ENCODE assay signal across 2 cellular contexts in genomic region chr12:120292661-120293531, GRCh38.
A peak's percentile ranks its signal among the peaks of the same experiment; 100 is the strongest.
TF ChIP-seq lines count a peak whose summit lies in the region.

RNU4-1 (minus strand) TSS chr12:120293237.

TF ChIP-seq in HEK293, 187 proteins besides CTCF, POLR2A, EP300 and RAD21 (continued from another document and continues in another):
- no peak for TF ChIP-seq ZNF16 (tag by site-specific recombination; IDR thresholded peaks at IDR 0.05; ENCODE audit: low read depth)
- no peak; the same call in 1 of the 2 replicates for TF ChIP-seq ZNF121 (tag by site-specific recombination; IDR thresholded peaks at IDR 0.05)
- peak; percentile 46; the same call in 1 of the 2 replicates for TF ChIP-seq ZNF561 (tag by site-specific recombination; IDR thresholded peaks at IDR 0.05; ENCODE audit: borderline replicate concordance)
- TF ChIP-seq ZNF10 (tag by site-specific recombination; IDR thresholded peaks at IDR 0.05) = no peak
- TF ChIP-seq ZNF221 (tag by site-specific recombination; IDR thresholded peaks at IDR 0.05; ENCODE audit: borderline replicate concordance) = no peak
- no peak; the same call in 1 of the 2 replicates for TF ChIP-seq ZNF501 (tag by site-specific recombination; IDR thresholded peaks at IDR 0.05)
- no peak for TF ChIP-seq ZNF837 (tag by site-specific recombination; IDR thresholded peaks at IDR 0.05)
- TF ChIP-seq IKZF3 (tag by site-specific recombination; IDR thresholded peaks at IDR 0.05) = peak; percentile 54; the same call in 1 of the 2 replicates
- TF ChIP-seq ZXDB (tag by site-specific recombination; IDR thresholded peaks at IDR 0.05) = peak; percentile 60
- TF ChIP-seq ZEB2 (tag by site-specific recombination; IDR thresholded peaks at IDR 0.05) = peak; percentile 59
- TF ChIP-seq ZBTB1 (tag by site-specific recombination; IDR thresholded peaks at IDR 0.05) = no peak; the same call in 1 of the 2 replicates
- TF ChIP-seq INSM2 (tag by site-specific recombination; IDR thresholded peaks at IDR 0.05) = 0 out of 2 replicates have a peak, but pooled peaks have one; percentile 29
- TF ChIP-seq PRDM1 (tag by site-specific recombination; IDR thresholded peaks at IDR 0.05) = peak; percentile 98
- no peak for TF ChIP-seq ZBTB7A (tag by site-specific recombination; IDR thresholded peaks at IDR 0.05; ENCODE audit: low read depth)
- TF ChIP-seq EGR2 (tag by site-specific recombination; IDR thresholded peaks at IDR 0.05; ENCODE audit: low read depth) = peak; percentile 25; the same call in 1 of the 2 replicates
- TF ChIP-seq ZNF433 (tag by site-specific recombination; IDR thresholded peaks at IDR 0.05; ENCODE audit: low read depth) = no peak
- peak; percentile 58; the same call in 1 of the 2 replicates for TF ChIP-seq ZSCAN30 (tag by site-specific recombination; IDR thresholded peaks at IDR 0.05)
- 0 out of 2 replicates have a peak, but pooled peaks have one; percentile 55 for TF ChIP-seq MZF1 (tag by site-specific recombination; IDR thresholded peaks at IDR 0.05; ENCODE audit: borderline replicate concordance)
- TF ChIP-seq KLF9 (tag by site-specific recombination; IDR thresholded peaks at IDR 0.05; ENCODE audit: low read depth) = peak; percentile 71; the same call in 1 of the 2 replicates
- peak; percentile 84; the same call in 1 of the 2 replicates for TF ChIP-seq TRIM28 (IDR thresholded peaks at IDR 0.05; ENCODE audit: borderline replicate concordance, low read length)
- TF ChIP-seq OVOL3 (tag by site-specific recombination; IDR thresholded peaks at IDR 0.05) = no peak
- no peak for TF ChIP-seq ZNF677 (tag by site-specific recombination; IDR thresholded peaks at IDR 0.05)
- no peak for TF ChIP-seq ZNF202 (tag by site-specific recombination; IDR thresholded peaks at IDR 0.05; ENCODE audit: borderline replicate concordance)
- TF ChIP-seq ZNF239 (tag by site-specific recombination; IDR thresholded peaks at IDR 0.05) = no peak
- TF ChIP-seq SP3 (tag by site-specific recombination; IDR thresholded peaks at IDR 0.05) = peak; percentile 33
- TF ChIP-seq ZBTB11 (tag by site-specific recombination; conservative IDR thresholded peaks at IDR 0.05; ENCODE audit: low read depth) = no peak
- no peak for TF ChIP-seq ZNF580 (tag by site-specific recombination; IDR thresholded peaks at IDR 0.05)
- peak; percentile 86 for TF ChIP-seq ZNF366 (tag by site-specific recombination; conservative IDR thresholded peaks at IDR 0.05)
- TF ChIP-seq, protein P1, sequence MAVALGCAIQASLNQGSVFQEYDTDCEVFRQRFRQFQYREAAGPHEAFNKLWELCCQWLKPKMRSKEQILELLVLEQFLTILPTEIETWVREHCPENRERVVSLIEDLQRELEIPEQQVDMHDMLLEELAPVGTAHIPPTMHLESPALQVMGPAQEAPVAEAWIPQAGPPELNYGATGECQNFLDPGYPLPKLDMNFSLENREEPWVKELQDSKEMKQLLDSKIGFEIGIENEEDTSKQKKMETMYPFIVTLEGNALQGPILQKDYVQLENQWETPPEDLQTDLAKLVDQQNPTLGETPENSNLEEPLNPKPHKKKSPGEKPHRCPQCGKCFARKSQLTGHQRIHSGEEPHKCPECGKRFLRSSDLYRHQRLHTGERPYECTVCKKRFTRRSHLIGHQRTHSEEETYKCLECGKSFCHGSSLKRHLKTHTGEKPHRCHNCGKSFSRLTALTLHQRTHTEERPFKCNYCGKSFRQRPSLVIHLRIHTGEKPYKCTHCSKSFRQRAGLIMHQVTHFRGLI (tag by site-specific recombination; IDR thresholded peaks at IDR 0.05) = no peak
- TF ChIP-seq GLIS2 (tag by site-specific recombination; IDR thresholded peaks at IDR 0.05) = no peak
- TF ChIP-seq KLF16 (tag by site-specific recombination; IDR thresholded peaks at IDR 0.05) = peak; percentile 11; the same call in 1 of the 2 replicates

TF ChIP-seq in SK-N-SH, 30 proteins besides CTCF, POLR2A, EP300 and RAD21 (continued from another document):
- peak; percentile 70; the same call in 1 of the 2 replicates for TF ChIP-seq REST (IDR thresholded peaks at IDR 0.05; ENCODE audit: low read depth, low read length)
- peak; percentile 100 for TF ChIP-seq SIN3A (IDR thresholded peaks at IDR 0.05; ENCODE audit: borderline replicate concordance, low read depth, low read length)
- TF ChIP-seq ZBTB33 (IDR thresholded peaks at IDR 0.05; ENCODE audit: borderline replicate concordance, low read depth) = peak; percentile 92
- peak; percentile 60 for TF ChIP-seq TCF12 (IDR thresholded peaks at IDR 0.05)
- no peak; the same call in 1 of the 2 replicates for TF ChIP-seq NFIC (IDR thresholded peaks at IDR 0.05; ENCODE audit: borderline replicate concordance)
- no peak for TF ChIP-seq FOXJ3 (CRISPR knock-in tag; IDR thresholded peaks at IDR 0.05)
- TF ChIP-seq EZH2phosphoT487 (IDR thresholded peaks at IDR 0.05; ENCODE audit: borderline replicate concordance, low read depth) = no peak
- no peak for TF ChIP-seq GABPA (IDR thresholded peaks at IDR 0.05; ENCODE audit: low read depth)
- TF ChIP-seq PBX3 (IDR thresholded peaks at IDR 0.05) = peak; percentile 71
- TF ChIP-seq MXI1 (IDR thresholded peaks at IDR 0.05; ENCODE audit: low read depth, low read length) = 0 out of 2 replicates have a peak, but pooled peaks have one; percentile 29
- no peak for TF ChIP-seq SMC3 (IDR thresholded peaks at IDR 0.05; ENCODE audit: low read depth, low read length)
- TF ChIP-seq TAF1 (IDR thresholded peaks at IDR 0.05; ENCODE audit: borderline replicate concordance, low read depth, low read length) = no peak
- TF ChIP-seq RXRA (IDR thresholded peaks at IDR 0.05; ENCODE audit: borderline replicate concordance, low read depth) = peak; percentile 12; the same call in 1 of the 2 replicates
- no peak for TF ChIP-seq NRF1 (IDR thresholded peaks at IDR 0.05; ENCODE audit: low read depth, low read length)
- peak; percentile 22; the same call in 1 of the 2 replicates for TF ChIP-seq ELF1 (IDR thresholded peaks at IDR 0.05)
- no peak for TF ChIP-seq IRF3 (IDR thresholded peaks at IDR 0.05; ENCODE audit: low read depth, low read length)
- no peak for TF ChIP-seq USF1 (IDR thresholded peaks at IDR 0.05; ENCODE audit: borderline replicate concordance, low read depth)
- peak; percentile 43 for TF ChIP-seq FOSL2 (IDR thresholded peaks at IDR 0.05; ENCODE audit: borderline replicate concordance, low read depth)
- peak; percentile 67 for TF ChIP-seq JUND (IDR thresholded peaks at IDR 0.05)
- TF ChIP-seq FOXM1 (IDR thresholded peaks at IDR 0.05; ENCODE audit: low read depth) = no peak
- TF ChIP-seq RCOR1 (IDR thresholded peaks at IDR 0.05; ENCODE audit: low read length) = peak; percentile 68
- TF ChIP-seq RFX5 (IDR thresholded peaks at IDR 0.05; ENCODE audit: low read length) = peak; percentile 48; the same call in 1 of the 2 replicates
- TF ChIP-seq, protein P2, sequence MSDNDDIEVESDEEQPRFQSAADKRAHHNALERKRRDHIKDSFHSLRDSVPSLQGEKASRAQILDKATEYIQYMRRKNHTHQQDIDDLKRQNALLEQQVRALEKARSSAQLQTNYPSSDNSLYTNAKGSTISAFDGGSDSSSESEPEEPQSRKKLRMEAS (IDR thresholded peaks at IDR 0.05; ENCODE audit: low read depth) = peak; percentile 55; the same call in 1 of the 2 replicates
- peak; percentile 71 for TF ChIP-seq TEAD4 (IDR thresholded peaks at IDR 0.05; ENCODE audit: borderline replicate concordance, insufficient read depth)
- no peak for TF ChIP-seq GATA2 (CRISPR knock-in tag; IDR thresholded peaks at IDR 0.05)
- TF ChIP-seq POLR2AphosphoS5 (IDR thresholded peaks at IDR 0.05; ENCODE audit: low read depth, low read length) = peak; percentile 100
TF ChIP-seq in SK-N-SH: peak in this region for 17.
